In genomic region chr2:127051116-127051779, GRCh38 we compare ENCODE assay signal across 13 cellular contexts. TPM values are rescaled to one million over a fixed set of nuclear protein-coding genes. Genes with fewer than 3 reads are reported as not detected.
DNase-seq lines count a peak whose midpoint lies in the region; ATAC-seq, FAIRE-seq and TF ChIP-seq lines count a peak whose summit lies in the region.
"Had no signal": no experiment of that assay in that cellular context is flagged by ENCODE, and none has a peak within 500 bp of the region (broad histone marks: within the 10 kb centered on the region; RNA-seq: fewer than 3 reads in every experiment).

No MANE protein-coding gene starts in this region.

- H3K79me2 ChIP-seq in K562 (ENCODE audit: control insufficient read depth, insufficient read depth, low read length), result no peaks in the 10 kb centered on the region

- no peak for TF ChIP-seq RAD21 in K562 (CRISPR knock-in tag; conservative IDR thresholded peaks at IDR 0.05 in 1 of 2, IDR thresholded peaks at IDR 0.05 in 1 of 2)

- H3K36me3 ChIP-seq in K562 (ENCODE audit: control insufficient read depth, insufficient read depth, low read length) (no peaks in the 10 kb centered on the region), right lobe of liver (no peaks in the 10 kb centered on the region), tibial nerve (peaks cover 0 to 88% (median 0%) of the 10 kb centered on the region in 3 donors)

- H4K20me1 ChIP-seq in K562 (replicated peaks; ENCODE audit: control insufficient read depth, insufficient read depth, low read length), result peaks cover 8% of the 10 kb centered on the region; the same call in 1 of the 2 replicates

- peak; percentile 30 for DNase-seq in activated CD4-positive, CD25-positive, alpha-beta regulatory T cell treated with anti-CD3 and anti-CD28 coated beads, Interleukin-2, amount 50 U/mL, for 72 hours
- no peak for DNase-seq in K562 (ENCODE audit: extremely low read depth in 1 of 4, low spot score in 3 of 4)
- peak; percentile 22 to 47 (median 42) for DNase-seq in right lobe of liver
- no peak for DNase-seq in tibial nerve (ENCODE audit: low spot score in 2 of 2)
- DNase-seq in HEK293T (ENCODE audit: extremely low spot score), result no peak
- DNase-seq: activated CD4-positive, alpha-beta memory T cell treated with anti-CD3 and anti-CD28 coated beads, Interleukin-2, amount 10 ng/mL, durations not matched to agents 7 days and 5 days; activated naive CD4-positive, alpha-beta T cell treated with anti-CD3 and anti-CD28 coated beads, Interleukin-2, amount 50 U/mL, for 16 hours; COR-L47 had no signal

- no peak overlapping the region for H3K4me3 ChIP-seq in K562
- no peak overlapping the region for H3K4me3 ChIP-seq in right lobe of liver
- no peak overlapping the region for H3K4me3 ChIP-seq in tibial nerve
- H3K4me3 ChIP-seq: esophagus muscularis mucosa had no signal

- no peak overlapping the region for H3K4me2 ChIP-seq in K562 (ENCODE audit: insufficient read depth, low read length)

- POLR2A ChIA-PET in K562 (lab: Yijun Ruan, JAX) (interaction anchor here (0.5 to 0.7 kb wide), 3 partner anchors 16 to 227 kb away, joined by 3 read pairs; no protein-coding TSS in a partner anchor), HEK293T (lab: Yijun Ruan, JAX) (no interaction called here)

- no peak overlapping the region for H3K27ac ChIP-seq in K562 (ENCODE audit: extremely low read depth, low read depth, low read length)
- no peak overlapping the region for H3K27ac ChIP-seq in right lobe of liver
- peak overlapping the region in 2 of 4 donors; percentile 69 to 73 for H3K27ac ChIP-seq in tibial nerve
- H3K27ac ChIP-seq: esophagus muscularis mucosa had no signal

- 0 out of 6 replicates have a peak, but pooled peaks of 1 of the 3 experiments have one; percentile 1 for TF ChIP-seq CTCF in K562 (IDR thresholded peaks at IDR 0.05 in 2 of 3, conservative IDR thresholded peaks at IDR 0.05 in 1 of 3; ENCODE audit: insufficient read depth in 2 of 3, low read depth in 1 of 3, low read length in 3 of 3)
- peak in 1 of 4 donors; percentile 5 for TF ChIP-seq CTCF in right lobe of liver (IDR thresholded peaks at IDR 0.05)
- TF ChIP-seq CTCF in tibial nerve (IDR thresholded peaks at IDR 0.05), result peak in 3 of 5 experiments; percentile 8 to 36 (median 13)

- H3K27me3 ChIP-seq in K562 (ENCODE audit: control insufficient read depth in 2 of 2, insufficient read depth in 2 of 2, low read length in 2 of 2) (peaks cover 7 to 82% of the 10 kb centered on the region in 2 experiments; a peak in 4 of 5 replicates), right lobe of liver (no peaks in the 10 kb centered on the region), tibial nerve (no peaks in the 10 kb centered on the region)
- H3K27me3 ChIP-seq: esophagus muscularis mucosa had no signal

- H3K4me1 ChIP-seq in K562 (replicated peaks in 1 of 2; ENCODE audit: control insufficient read depth in 2 of 2, insufficient read depth in 2 of 2, low read length in 2 of 2) (peaks cover 0 to 59% of the 10 kb centered on the region in 2 experiments; a peak in 2 of 5 replicates), right lobe of liver (peaks cover 0 to 15% (median 6%) of the 10 kb centered on the region in 4 donors), tibial nerve (peaks cover 0 to 40% (median 6%) of the 10 kb centered on the region in 4 donors)

- TF ChIP-seq POLR2A in K562 (conservative IDR thresholded peaks at IDR 0.05) (no peak), right lobe of liver (IDR thresholded peaks at IDR 0.05) (no peak), tibial nerve (IDR thresholded peaks at IDR 0.05) (no peak)

- in situ Hi-C loops in K562 (cut with MboI), result no loop called here

- TF ChIP-seq EP300 in K562 (IDR thresholded peaks at IDR 0.05; ENCODE audit: low read length) (no peak), tibial nerve (IDR thresholded peaks at IDR 0.05) (no peak)

- no peak for ATAC-seq in activated CD4-positive, CD25-positive, alpha-beta regulatory T cell treated with anti-CD3 and anti-CD28 coated beads, Interleukin-2, amount 50 U/mL, for 24 hours
- peak; percentile 10 for ATAC-seq in K562
- no peak for ATAC-seq in right lobe of liver
- ATAC-seq in HG02678 (IDR thresholded peaks at IDR 0.05; ENCODE audit: unreplicated experiment), result no peak
- ATAC-seq in GM21737 (IDR thresholded peaks at IDR 0.05; ENCODE audit: unreplicated experiment), result no peak

- CTCF ChIA-PET in K562 (lab: Yijun Ruan, JAX; ENCODE audit: low intra/inter-chr PET ratio) (interaction anchor here (0.6 kb wide), 2 partner anchors 13 to 29 kb away, joined by 3 read pairs; no protein-coding TSS in a partner anchor), HEK293T (lab: Yijun Ruan, JAX) (interaction anchor here (0.8 to 1.1 kb wide), 3 partner anchors 17 to 77 kb away, joined by 3 to 5 read pairs (median 3); no protein-coding TSS in a partner anchor)

- BruUV-seq in K562 (replicated peaks; lab: Mats Ljungman, UMichigan), result no TSS peak

- no peak for FAIRE-seq in K562 (lab: Jason Lieb, UNC)
- FAIRE-seq: H1 had no signal

- H3K9me1 ChIP-seq in K562 (ENCODE audit: control insufficient read depth, insufficient read depth, low read length), result no peaks in the 10 kb centered on the region

- H2AFZ ChIP-seq in K562 (ENCODE audit: low read depth, low read length), result no peak overlapping the region

- no peak overlapping the region for H3K9ac ChIP-seq in K562 (ENCODE audit: insufficient read depth in 1 of 2, low read depth in 2 of 2, low read length in 2 of 2)

- 9% methylated on average over 19 of the region's 24 CpGs for WGBS in K562 (ENCODE audit: insufficient coverage, low coverage, missing lambda C conversion rate)
- WGBS in right lobe of liver (ENCODE audit: insufficient coverage, low coverage, low lambda C conversion rate, missing lambda C conversion rate), result 80% methylated on average over 1 of the region's 24 CpGs
- WGBS in tibial nerve, 2 donors, result 74 to 83% methylated on average over 17 to 22 of the region's 24 CpGs

- H3K9me3 ChIP-seq in K562 (replicated peaks; ENCODE audit: control insufficient read depth, insufficient read depth, low read depth, low read length), result no peaks in the 10 kb centered on the region
- no peaks in the 10 kb centered on the region for H3K9me3 ChIP-seq in right lobe of liver
- H3K9me3 ChIP-seq in tibial nerve, result no peaks in the 10 kb centered on the region
- H3K9me3 ChIP-seq: esophagus muscularis mucosa had no signal

- intact Hi-C loops in K562 (cut with micrococcal nuclease), result loop anchor here (2.0 kb wide), 1 partner anchor 78 kb away; no protein-coding TSS in a partner anchor
- intact Hi-C loops in right lobe of liver (cut with DNase I), result no loop called here

TF ChIP-seq in K562, 482 proteins besides CTCF, POLR2A, EP300 and RAD21:
- TF ChIP-seq SP2 (IDR thresholded peaks at IDR 0.05; ENCODE audit: extremely low read depth, low read depth, low read length, poor library complexity, severe bottlenecking), result no peak

TF ChIP-seq in HEK293T, 16 proteins besides CTCF, POLR2A, EP300 and RAD21:
- no peak for TF ChIP-seq ELF4 (IDR thresholded peaks at IDR 0.05)
- no peak for TF ChIP-seq CTBP1 (IDR thresholded peaks at IDR 0.05; ENCODE audit: borderline replicate concordance)
- no peak for TF ChIP-seq FOXM1 (IDR thresholded peaks at IDR 0.05; ENCODE audit: borderline replicate concordance)
- TF ChIP-seq PKNOX1 (IDR thresholded peaks at IDR 0.05), result no peak
- no peak for TF ChIP-seq SUZ12 (IDR thresholded peaks at IDR 0.05)
- TF ChIP-seq SP1 (IDR thresholded peaks at IDR 0.05), result no peak
TF ChIP-seq in HEK293T: peak in this region for 0.

RNA-seq across cellular contexts. Expression of gene BIN1, which starts 55.7 kb away (rescaled TPM):
- 1.2 and 1.6 TPM in 2 replicates for total RNA-seq in K562 (2011; cell fraction: chromatin; rRNA removed; ENCODE audit: low replicate concordance)
- total RNA-seq in K562 (2011; cell fraction: nucleolus; rRNA removed), result 2.5 and 3.7 TPM in 2 replicates
- 1.1 and 2.7 TPM in 2 replicates for total RNA-seq in K562 (2011; cell fraction: nucleoplasm; rRNA removed)
- 2.0 and 3.2 TPM in 2 replicates for total RNA-seq in K562 (2014; rRNA removed)
- 0.10 and 0.22 TPM in 2 replicates for total RNA-seq in K562 (2014; rRNA removed; fragmentation: Illumina TruSeq; extraction: Trizol)
- 0.62 and 0.79 TPM in 2 replicates for total RNA-seq in K562 (2015; rRNA removed; fragmentation: Illumina TruSeq; extraction: Trizol)
- 1.7 and 2.8 TPM in 2 replicates for total RNA-seq in K562 (2021)
- polyA plus RNA-seq in K562 (2011; rRNA removed), result 0.47 and 1.5 TPM in 2 replicates
- 1.5 and 2.1 TPM in 2 replicates for polyA plus RNA-seq in K562 (2011; cell fraction: cytosol; rRNA removed)
- 2.0 TPM in 2 replicates for polyA plus RNA-seq in K562 (2011; cell fraction: nucleus; rRNA removed)
- 1.5 and 2.9 TPM in 2 replicates for polyA plus RNA-seq in K562 (2012)
- polyA plus RNA-seq in K562 (2014; fragmentation: Illumina TruSeq; extraction: Trizol), result 0.97 and 2.2 TPM in 2 replicates
- polyA plus RNA-seq in K562 (2014; fragmentation: Nextera tagmentation; extraction: Ambion mirVana), result under 1 TPM in 1 of 2 experiments, not detected in 1; 0.04 TPM
- 1.6 and 2.2 TPM in 2 replicates for polyA plus RNA-seq in K562 (2014; rRNA removed)
- 0.32 and 0.57 TPM in 2 replicates for polyA minus RNA-seq in K562 (2011; rRNA and poly(A)+ RNA removed)
- polyA minus RNA-seq in K562 (2011; cell fraction: cytosol; rRNA and poly(A)+ RNA removed), result 1.4 and 2.1 TPM in 2 replicates
- 1.4 and 1.6 TPM in 2 replicates for polyA minus RNA-seq in K562 (2011; cell fraction: nucleus; rRNA and poly(A)+ RNA removed)
- total RNA-seq in right lobe of liver, result 10 to 100 TPM; 20.4 to 30.8 (median 26.3) TPM
- total RNA-seq in tibial nerve, result 100 to 1,000 TPM in 2 of 4 donors, 10 to 100 TPM in 2; 95.7 to 146 (median 98.8) TPM

Comparison
In these comparisons a context has a peak if more than half of its experiments do, and no peak if none do; other contexts are left out.
1. DNase-seq: peak in activated CD4-positive, CD25-positive, alpha-beta regulatory T cell treated with anti-CD3 and anti-CD28 coated beads, Interleukin-2, amount 50 U/mL, for 72 hours (single experiment) and right lobe of liver (3 of 3); none in K562 (0 of 4), tibial nerve (0 of 2) and HEK293T (single experiment).
2. RNA of gene BIN1, which starts 55.7 kb away (total RNA-seq): 95.7 to 146 TPM in tibial nerve and 20.4 to 30.8 TPM in right lobe of liver; 0.10 to 3.7 TPM in K562; every median in the first group is over 4 times any median in the second.